In the genomic region with DNA sequence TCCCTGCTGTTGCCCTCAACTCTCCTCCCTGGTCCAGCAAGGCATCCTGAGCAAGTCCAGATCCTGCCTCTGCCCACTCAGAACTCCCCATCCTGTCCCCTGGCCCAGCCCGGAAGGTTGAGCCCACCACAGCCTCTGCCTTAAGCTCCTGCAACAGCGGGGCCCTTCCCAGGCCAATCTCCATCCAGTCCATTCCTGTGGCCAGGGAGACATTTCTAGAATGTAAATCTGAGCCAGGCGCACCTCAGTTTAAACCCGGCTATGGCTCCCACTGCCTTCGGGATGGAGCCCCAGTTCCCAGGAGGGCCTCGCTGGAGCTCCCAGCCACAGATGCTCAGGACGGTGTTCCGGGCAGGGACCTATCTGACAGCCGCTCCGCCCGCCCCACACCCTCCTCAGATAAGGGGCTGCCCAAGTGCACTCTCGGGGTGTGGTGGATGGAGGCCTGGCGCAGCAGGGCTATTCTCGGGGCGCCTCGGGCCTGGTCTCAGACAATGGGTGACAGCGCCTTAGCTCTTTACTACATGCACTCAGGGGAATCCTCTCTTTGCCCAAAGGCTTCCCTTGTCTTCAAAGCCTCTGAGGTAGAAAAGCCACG, we compare ENCODE assay signal across 16 cellular contexts. TPM values are rescaled to one million over a fixed set of nuclear protein-coding genes. Genes with fewer than 3 reads are reported as not detected.
DNase-seq lines count a peak whose midpoint lies in the region; ATAC-seq, FAIRE-seq and TF ChIP-seq lines count a peak whose summit lies in the region.
"Had no signal": no experiment of that assay in that cellular context is flagged by ENCODE, and none has a peak within 500 bp of the region (broad histone marks: within the 10 kb centered on the region; RNA-seq: fewer than 3 reads in every experiment).

No MANE protein-coding gene starts in this region.

- no peak for TF ChIP-seq RAD21 in K562 (CRISPR knock-in tag; conservative IDR thresholded peaks at IDR 0.05 in 1 of 2, IDR thresholded peaks at IDR 0.05 in 1 of 2)

- no peak overlapping the region; the same call in 1 of the 2 replicates for H2AFZ ChIP-seq in Loucy (ENCODE audit: low read length)
- H2AFZ ChIP-seq in K562 (ENCODE audit: low read depth, low read length) = no peak overlapping the region

- peak overlapping the region; percentile 79 for H3K27ac Mint-ChIP-seq in activated naive CD4-positive, alpha-beta T cell treated with anti-CD3 and anti-CD28 coated beads for 36 hours
- H3K27ac Mint-ChIP-seq: type B pancreatic cell had no signal

- WGBS in K562 (ENCODE audit: insufficient coverage, low coverage, missing lambda C conversion rate) = 59% methylated on average over 17 of the region's 18 CpGs
- WGBS in psoas muscle, 3 donors = 90 to 92% (median 91%) methylated on average over 17 of the region's 18 CpGs

- H3K27me3 Mint-ChIP-seq in activated naive CD4-positive, alpha-beta T cell treated with anti-CD3 and anti-CD28 coated beads for 36 hours (ENCODE audit: low read depth) = no peaks in the 10 kb centered on the region
- H3K27me3 Mint-ChIP-seq: type B pancreatic cell had no signal

- BruUV-seq in K562 (replicated peaks; lab: Mats Ljungman, UMichigan) = no TSS peak

- H3K27ac ChIP-seq in K562 (ENCODE audit: extremely low read depth, low read depth, low read length) (no peak overlapping the region), skin epidermis (peak overlapping the region in 15 of 21 experiments; percentile 4 to 69 (median 36)), psoas muscle (no peak overlapping the region)
- H3K27ac ChIP-seq: foreskin keratinocyte had no signal

- no peaks in the 10 kb centered on the region for H3K36me3 Mint-ChIP-seq in activated naive CD4-positive, alpha-beta T cell treated with anti-CD3 and anti-CD28 coated beads for 36 hours (ENCODE audit: low read depth)
- H3K36me3 Mint-ChIP-seq: type B pancreatic cell had no signal

- ATAC-seq in K562 = no peak
- ATAC-seq in psoas muscle = no peak
- ATAC-seq: foreskin keratinocyte had no signal

- no peaks in the 10 kb centered on the region for H3K9me1 ChIP-seq in K562 (ENCODE audit: control insufficient read depth, insufficient read depth, low read length)

- no peak overlapping the region for H3K4me3 Mint-ChIP-seq in activated naive CD4-positive, alpha-beta T cell treated with anti-CD3 and anti-CD28 coated beads for 36 hours
- H3K4me3 Mint-ChIP-seq: type B pancreatic cell had no signal

- CTCF ChIA-PET in activated naive CD4-positive, alpha-beta T cell treated with anti-CD3 and anti-CD28 coated beads for 36 hours (lab: Charles Lee) = interaction anchor here (1.1 kb wide), 1 partner anchor 9 kb away, joined by 3 read pairs; no protein-coding TSS in a partner anchor
- CTCF ChIA-PET in K562 (lab: Yijun Ruan, JAX; ENCODE audit: low intra/inter-chr PET ratio) = no interaction called here

- TF ChIP-seq EP300 in K562 (IDR thresholded peaks at IDR 0.05; ENCODE audit: low read length) = no peak

- no peaks in the 10 kb centered on the region for H3K9me2 ChIP-seq in Loucy (replicated peaks; ENCODE audit: low read depth, low read length)
- H3K9me2 ChIP-seq: SK-N-SH had no signal

- H4K20me1 ChIP-seq in Loucy (ENCODE audit: insufficient read depth, low read length, poor library complexity, severe bottlenecking) = no peaks in the 10 kb centered on the region
- H4K20me1 ChIP-seq in K562 (replicated peaks; ENCODE audit: control insufficient read depth, insufficient read depth, low read length) = peaks cover 4% of the 10 kb centered on the region; the same call in 1 of the 2 replicates

- H3K4me2 ChIP-seq in Loucy (ENCODE audit: low read depth, low read length, poor library complexity, severe bottlenecking) (peak overlapping the region; percentile 54), K562 (ENCODE audit: insufficient read depth, low read length) (no peak overlapping the region)
- H3K4me2 ChIP-seq: SK-N-SH had no signal

- H3K4me1 ChIP-seq in Loucy (ENCODE audit: insufficient read depth, low read length, poor library complexity, severe bottlenecking) (peaks cover 22% of the 10 kb centered on the region), K562 (replicated peaks in 1 of 2; ENCODE audit: control insufficient read depth in 2 of 2, insufficient read depth in 2 of 2, low read length in 2 of 2) (peaks cover 41 to 49% of the 10 kb centered on the region in 2 experiments), psoas muscle (peaks cover 4% of the 10 kb centered on the region)
- H3K4me1 ChIP-seq: foreskin keratinocyte had no signal

- TF ChIP-seq POLR2A in K562 (conservative IDR thresholded peaks at IDR 0.05) = no peak

- no peak for FAIRE-seq in K562 (lab: Jason Lieb, UNC)
- FAIRE-seq: endometrium, TTC549 had no signal

- no peaks in the 10 kb centered on the region for H3K9me3 ChIP-seq in Loucy (ENCODE audit: insufficient read depth, low read depth, low read length)
- no peaks in the 10 kb centered on the region for H3K9me3 ChIP-seq in K562 (replicated peaks; ENCODE audit: control insufficient read depth, insufficient read depth, low read depth, low read length)
- H3K9me3 ChIP-seq in psoas muscle = no peaks in the 10 kb centered on the region
- H3K9me3 ChIP-seq: SK-N-SH had no signal

- no peak for DNase-seq in activated naive CD4-positive, alpha-beta T cell treated with anti-CD3 and anti-CD28 coated beads for 36 hours
- no peak for DNase-seq in activated naive CD4-positive, alpha-beta T cell treated with anti-CD3 and anti-CD28 coated beads, Interleukin-2, amount 50 U/mL, for 16 hours
- DNase-seq in K562 (ENCODE audit: extremely low read depth in 1 of 4, low spot score in 3 of 4) (no peak), COR-L47 (lab: John Stamatoyannopoulos, UW) (no peak), psoas muscle (no peak), NCI-H748 (lab: John Stamatoyannopoulos, UW; ENCODE audit: unreplicated experiment) (no peak)
- DNase-seq: ACHN, foreskin keratinocyte, NCI-H1436, SK-N-SH had no signal

- in situ Hi-C loops in K562 (cut with MboI) = no loop called here

- peaks cover 48% of the 10 kb centered on the region for H3K4me1 Mint-ChIP-seq in activated naive CD4-positive, alpha-beta T cell treated with anti-CD3 and anti-CD28 coated beads for 36 hours (ENCODE audit: low read depth)

- H3K9ac ChIP-seq in Loucy (ENCODE audit: low read depth, low read length, poor library complexity, severe bottlenecking) (peak overlapping the region; percentile 54), K562 (ENCODE audit: insufficient read depth in 1 of 2, low read depth in 2 of 2, low read length in 2 of 2) (peak overlapping the region in 1 of 2 experiments; percentile 84; a peak in 2 of 4 replicates)
- H3K9ac ChIP-seq: SK-N-SH had no signal

- H3K9me3 Mint-ChIP-seq in activated naive CD4-positive, alpha-beta T cell treated with anti-CD3 and anti-CD28 coated beads for 36 hours = no peaks in the 10 kb centered on the region
- H3K9me3 Mint-ChIP-seq: nephron, type B pancreatic cell had no signal

- no peaks in the 10 kb centered on the region for H3F3A ChIP-seq in Loucy (ENCODE audit: low read depth)

- peaks cover 12% of the 10 kb centered on the region; the same call in 1 of the 2 replicates for H3K79me2 ChIP-seq in Loucy (ENCODE audit: insufficient read depth, low read length)
- H3K79me2 ChIP-seq in K562 (ENCODE audit: control insufficient read depth, insufficient read depth, low read length) = peaks cover 23% of the 10 kb centered on the region

- no peak for TF ChIP-seq CTCF in Loucy (conservative IDR thresholded peaks at IDR 0.05; ENCODE audit: low read length)
- no peak for TF ChIP-seq CTCF in K562 (IDR thresholded peaks at IDR 0.05 in 2 of 3, conservative IDR thresholded peaks at IDR 0.05 in 1 of 3; ENCODE audit: insufficient read depth in 2 of 3, low read depth in 1 of 3, low read length in 3 of 3)
- no peak for TF ChIP-seq CTCF in psoas muscle (IDR thresholded peaks at IDR 0.05)

- no peak overlapping the region for H3K4me3 ChIP-seq in Loucy (ENCODE audit: low read length, poor library complexity, severe bottlenecking)
- no peak overlapping the region for H3K4me3 ChIP-seq in K562
- no peak overlapping the region for H3K4me3 ChIP-seq in skin epidermis
- no peak overlapping the region for H3K4me3 ChIP-seq in psoas muscle

- POLR2A ChIA-PET in K562 (lab: Yijun Ruan, JAX) = interaction anchor here (0.6 to 2.2 kb wide), 7 partner anchors 8 to 304 kb away, joined by 3 to 6 read pairs (median 3); no protein-coding TSS in a partner anchor

- intact Hi-C loops in activated naive CD4-positive, alpha-beta T cell treated with anti-CD3 and anti-CD28 coated beads for 36 hours (cut with micrococcal nuclease) = loop anchor here (10.0 kb wide), 1 partner anchor 522 kb away; a partner anchor contains a TSS
- intact Hi-C loops in K562 (cut with micrococcal nuclease) = no loop called here
- intact Hi-C loops in psoas muscle (cut with DNase I) = no loop called here

- no peaks in the 10 kb centered on the region for H3K36me3 ChIP-seq in Loucy (ENCODE audit: insufficient read depth, low read length)
- H3K36me3 ChIP-seq in K562 (ENCODE audit: control insufficient read depth, insufficient read depth, low read length) = no peaks in the 10 kb centered on the region
- H3K36me3 ChIP-seq in psoas muscle (ENCODE audit: insufficient read depth in 1 of 2, low read depth in 1 of 2) = no peaks in the 10 kb centered on the region

- H3K27me3 ChIP-seq in Loucy (ENCODE audit: insufficient read depth, low read length, poor library complexity, severe bottlenecking) = no peaks in the 10 kb centered on the region
- no peaks in the 10 kb centered on the region for H3K27me3 ChIP-seq in K562 (ENCODE audit: control insufficient read depth in 2 of 2, insufficient read depth in 2 of 2, low read length in 2 of 2)
- H3K27me3 ChIP-seq in psoas muscle (ENCODE audit: insufficient read depth in 3 of 3, low read length in 2 of 3) = no peaks in the 10 kb centered on the region
- H3K27me3 ChIP-seq: foreskin keratinocyte had no signal

RNA-seq across cellular contexts. Expression of a gene that starts 5.3 kb away (rescaled TPM):
- 10 to 100 TPM; 28.1 to 28.4 TPM for total RNA-seq in activated naive CD4-positive, alpha-beta T cell treated with anti-CD3 and anti-CD28 coated beads for 36 hours
- total RNA-seq in K562 (2011; cell fraction: chromatin; rRNA removed; ENCODE audit: low replicate concordance) = 3.4 and 9.5 TPM in 2 replicates
- 12.4 and 13.0 TPM in 2 replicates for total RNA-seq in K562 (2011; cell fraction: nucleolus; rRNA removed)
- total RNA-seq in K562 (2011; cell fraction: nucleoplasm; rRNA removed) = 5.6 and 7.4 TPM in 2 replicates
- total RNA-seq in K562 (2014; rRNA removed) = 16.6 and 18.8 TPM in 2 replicates
- 1.5 and 2.7 TPM in 2 replicates for total RNA-seq in K562 (2014; rRNA removed; fragmentation: Illumina TruSeq; extraction: Trizol)
- total RNA-seq in K562 (2015; rRNA removed; fragmentation: Illumina TruSeq; extraction: Trizol) = 9.5 and 11.6 TPM in 2 replicates
- total RNA-seq in K562 (2021) = 17.8 and 20.2 TPM in 2 replicates
- 22.4 and 35.8 TPM in 2 replicates for polyA plus RNA-seq in K562 (2011; rRNA removed)
- polyA plus RNA-seq in K562 (2011; cell fraction: cytosol; rRNA removed) = 69.0 and 84.4 TPM in 2 replicates
- polyA plus RNA-seq in K562 (2011; cell fraction: nucleus; rRNA removed) = 28.2 and 34.8 TPM in 2 replicates
- 27.4 and 76.0 TPM in 2 replicates for polyA plus RNA-seq in K562 (2012)
- polyA plus RNA-seq in K562 (2014; fragmentation: Illumina TruSeq; extraction: Trizol) = 5.0 and 14.3 TPM in 2 replicates
- 1 to 10 TPM in 1 of 2 experiments, under 1 TPM in 1; 0.82 to 7.7 TPM for polyA plus RNA-seq in K562 (2014; fragmentation: Nextera tagmentation; extraction: Ambion mirVana)
- polyA plus RNA-seq in K562 (2014; rRNA removed) = 23.6 and 28.2 TPM in 2 replicates
- 2.7 and 4.5 TPM in 2 replicates for polyA minus RNA-seq in K562 (2011; rRNA and poly(A)+ RNA removed)
- 5.6 and 15.6 TPM in 2 replicates for polyA minus RNA-seq in K562 (2011; cell fraction: cytosol; rRNA and poly(A)+ RNA removed)
- 4.2 and 5.3 TPM in 2 replicates for polyA minus RNA-seq in K562 (2011; cell fraction: nucleus; rRNA and poly(A)+ RNA removed)
- 10 to 100 TPM; 12.3 to 42.2 (median 20.6) TPM for total RNA-seq in psoas muscle
- 10 to 100 TPM; 10.8 to 14.5 (median 12.9) TPM for polyA plus RNA-seq in psoas muscle

RNA-seq across cellular contexts. Expression of a gene that starts 5.9 kb away (rescaled TPM):
- total RNA-seq in activated naive CD4-positive, alpha-beta T cell treated with anti-CD3 and anti-CD28 coated beads for 36 hours = 1 to 10 TPM; 5.1 to 6.5 TPM
- total RNA-seq in K562 (2011; cell fraction: chromatin; rRNA removed; ENCODE audit: low replicate concordance) = 10.9 and 22.2 TPM in 2 replicates
- 17.1 and 20.5 TPM in 2 replicates for total RNA-seq in K562 (2011; cell fraction: nucleolus; rRNA removed)
- total RNA-seq in K562 (2011; cell fraction: nucleoplasm; rRNA removed) = 16.6 and 18.9 TPM in 2 replicates
- 5.2 and 9.8 TPM in 2 replicates for total RNA-seq in K562 (2014; rRNA removed)
- total RNA-seq in K562 (2014; rRNA removed; fragmentation: Illumina TruSeq; extraction: Trizol) = 3.3 and 3.9 TPM in 2 replicates
- total RNA-seq in K562 (2015; rRNA removed; fragmentation: Illumina TruSeq; extraction: Trizol) = 4.3 and 4.4 TPM in 2 replicates
- 17.1 and 20.2 TPM in 2 replicates for total RNA-seq in K562 (2021)
- polyA plus RNA-seq in K562 (2011; rRNA removed) = 6.2 and 11.4 TPM in 2 replicates
- 12.4 and 13.2 TPM in 2 replicates for polyA plus RNA-seq in K562 (2011; cell fraction: cytosol; rRNA removed)
- polyA plus RNA-seq in K562 (2011; cell fraction: nucleus; rRNA removed) = 9.9 and 10.0 TPM in 2 replicates
- 10.1 and 12.7 TPM in 2 replicates for polyA plus RNA-seq in K562 (2012)
- polyA plus RNA-seq in K562 (2014; fragmentation: Illumina TruSeq; extraction: Trizol) = 10.3 and 11.1 TPM in 2 replicates
- 10 to 100 TPM; 12.4 to 16.1 TPM for polyA plus RNA-seq in K562 (2014; fragmentation: Nextera tagmentation; extraction: Ambion mirVana)
- 7.6 and 10.4 TPM in 2 replicates for polyA plus RNA-seq in K562 (2014; rRNA removed)
- 6.1 and 9.3 TPM in 2 replicates for polyA minus RNA-seq in K562 (2011; rRNA and poly(A)+ RNA removed)
- polyA minus RNA-seq in K562 (2011; cell fraction: cytosol; rRNA and poly(A)+ RNA removed) = 6.8 and 9.4 TPM in 2 replicates
- 4.2 and 7.1 TPM in 2 replicates for polyA minus RNA-seq in K562 (2011; cell fraction: nucleus; rRNA and poly(A)+ RNA removed)
- total RNA-seq in psoas muscle = 1 to 10 TPM; 4.1 to 7.8 (median 5.1) TPM
- 1 to 10 TPM; 3.3 to 6.6 (median 6.5) TPM for polyA plus RNA-seq in psoas muscle

RNA-seq across cellular contexts. Expression of a gene that starts 11.9 kb away (rescaled TPM):
- total RNA-seq in activated naive CD4-positive, alpha-beta T cell treated with anti-CD3 and anti-CD28 coated beads for 36 hours = under 1 TPM in 1 of 2 experiments, not detected in 1; 0.17 TPM
- total RNA-seq in K562 (2011; cell fraction: chromatin; rRNA removed; ENCODE audit: low replicate concordance) = 0.30 TPM in 1 of 2 replicates, not detected in the other
- total RNA-seq in K562 (2011; cell fraction: nucleolus; rRNA removed) = 0.17 and 0.79 TPM in 2 replicates
- 0.15 TPM in 2 replicates for total RNA-seq in K562 (2011; cell fraction: nucleoplasm; rRNA removed)
- 0.09 TPM in 1 of 2 replicates, not detected in the other for total RNA-seq in K562 (2014; rRNA removed)
- total RNA-seq in K562 (2014; rRNA removed; fragmentation: Illumina TruSeq; extraction: Trizol) = not detected in 2 replicates
- total RNA-seq in K562 (2015; rRNA removed; fragmentation: Illumina TruSeq; extraction: Trizol) = not detected in 2 replicates
- 0.04 TPM in 2 replicates for total RNA-seq in K562 (2021)
- polyA plus RNA-seq in K562 (2011; rRNA removed) = 0.01 TPM in 1 of 2 replicates, not detected in the other
- polyA plus RNA-seq in K562 (2011; cell fraction: cytosol; rRNA removed) = 0.03 and 0.13 TPM in 2 replicates
- polyA plus RNA-seq in K562 (2011; cell fraction: nucleus; rRNA removed) = 0.11 and 0.20 TPM in 2 replicates
- 0.03 and 0.26 TPM in 2 replicates for polyA plus RNA-seq in K562 (2012)
- 0.03 TPM in 1 of 2 replicates, not detected in the other for polyA plus RNA-seq in K562 (2014; fragmentation: Illumina TruSeq; extraction: Trizol)
- not detected for polyA plus RNA-seq in K562 (2014; fragmentation: Nextera tagmentation; extraction: Ambion mirVana)
- 0.04 and 0.07 TPM in 2 replicates for polyA plus RNA-seq in K562 (2014; rRNA removed)
- not detected in 2 replicates for polyA minus RNA-seq in K562 (2011; rRNA and poly(A)+ RNA removed)
- polyA minus RNA-seq in K562 (2011; cell fraction: cytosol; rRNA and poly(A)+ RNA removed) = not detected in 2 replicates
- 0.11 and 0.13 TPM in 2 replicates for polyA minus RNA-seq in K562 (2011; cell fraction: nucleus; rRNA and poly(A)+ RNA removed)
- under 1 TPM in 3 of 4 donors, not detected in 1; 0.06 to 0.09 (median 0.08) TPM for total RNA-seq in psoas muscle
- polyA plus RNA-seq in psoas muscle = under 1 TPM in 2 of 3 donors, not detected in 1; 0.08 to 0.18 TPM

Comparison
In these comparisons a context has a peak if more than half of its experiments do, and no peak if none do; other contexts are left out.
1. H3K27ac ChIP-seq: peak in skin epidermis (15 of 21); none in K562 (single experiment) and psoas muscle (single experiment).